ENCODE assay signal across 9 cellular contexts in the genomic region with DNA sequence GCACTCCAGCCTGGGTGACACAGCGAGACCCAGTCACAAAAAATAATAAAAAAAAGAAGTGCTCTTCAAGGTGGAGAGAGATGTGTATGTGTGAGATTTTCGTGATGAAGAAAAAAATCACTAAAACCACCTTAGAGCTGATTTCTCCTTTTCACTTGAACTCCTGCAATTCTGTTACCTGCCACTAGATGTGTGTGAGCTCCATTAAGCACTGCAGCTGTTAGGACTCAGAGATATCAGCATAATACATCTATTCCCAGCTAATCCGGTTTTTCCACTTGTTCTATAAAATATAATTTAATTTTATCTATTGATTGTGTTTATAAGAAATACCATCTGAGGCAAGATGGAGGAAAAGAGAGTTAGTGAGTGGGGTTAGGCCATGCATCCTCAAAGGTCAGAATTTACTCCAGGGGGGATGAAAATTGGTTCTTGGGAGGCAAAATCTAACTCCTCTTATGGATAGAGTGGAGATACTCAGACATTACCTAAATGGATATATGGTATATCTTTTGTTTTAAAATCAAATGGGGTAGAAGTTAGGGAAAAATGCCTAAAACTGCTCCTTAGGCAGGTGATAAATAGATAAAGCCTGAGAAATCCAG.
DNase-seq lines count a peak whose midpoint lies in the region; ATAC-seq, FAIRE-seq and TF ChIP-seq lines count a peak whose summit lies in the region.
"Had no signal": no experiment of that assay in that cellular context is flagged by ENCODE, and none has a peak within 500 bp of the region (broad histone marks: within the 10 kb centered on the region; RNA-seq: fewer than 3 reads in every experiment).

No MANE protein-coding gene starts in this region.

- DNase-seq in heart left ventricle (no peak), Right ventricle myocardium superior (no peak), NCI-H748 (lab: John Stamatoyannopoulos, UW; ENCODE audit: unreplicated experiment) (peak; percentile 30), dermis microvascular lymphatic vessel endothelial cell (ENCODE audit: low read depth in 2 of 2) (peak; percentile 14 to 34), pancreas (peak in 1 of 6 donors; percentile 12)
- no peak for DNase-seq in activated CD4-positive, alpha-beta T cell treated with anti-CD3 and anti-CD28 coated beads, Interleukin-2, amount 10 ng/mL, durations not matched to agents 7 days and 5 days
- no peak for DNase-seq in stimulated activated naive CD4-positive, alpha-beta T cell treated with Interleukin-2 at 50 U/mL for 16 hours (lab: John Stamatoyannopoulos, UW)

- CTCF ChIA-PET in activated CD4-positive, alpha-beta T cell treated with anti-CD3 and anti-CD28 coated beads, Interleukin-2, amount 10 ng/mL, durations not matched to agents 7 days and 5 days (lab: Charles Lee): interaction anchor here (1.1 kb wide), 1 partner anchor 113 kb away, joined by 3 read pairs; no protein-coding TSS in a partner anchor

- no peak overlapping the region for H3K4me3 ChIP-seq in heart left ventricle
- H3K4me3 ChIP-seq in pancreas: no peak overlapping the region

- FAIRE-seq in pancreas (lab: Jason Lieb, UNC): no peak

- H3K9me3 ChIP-seq in heart left ventricle (no peaks in the 10 kb centered on the region), pancreas (no peaks in the 10 kb centered on the region)

- H3K36me3 Mint-ChIP-seq in activated CD4-positive, alpha-beta T cell treated with anti-CD3 and anti-CD28 coated beads, Interleukin-2, amount 10 ng/mL, durations not matched to agents 7 days and 5 days (ENCODE audit: low read depth): no peaks in the 10 kb centered on the region

- H3K27ac Mint-ChIP-seq in activated CD4-positive, alpha-beta T cell treated with anti-CD3 and anti-CD28 coated beads, Interleukin-2, amount 10 ng/mL, durations not matched to agents 7 days and 5 days: no peak overlapping the region
- H3K27ac Mint-ChIP-seq: dendritic cell treated with granulocyte-macrophage colony-stimulating factor and Interleukin-4, amounts not matched to agents 40 ng/mL and 50 ng/mL, for 4 days had no signal

- ATAC-seq in heart left ventricle: no peak
- no peak for ATAC-seq in Right ventricle myocardium superior (ENCODE audit: poor library complexity)
- ATAC-seq in HG02852 (IDR thresholded peaks at IDR 0.05; ENCODE audit: unreplicated experiment): peak; percentile 68
- peak; percentile 68 to 88 (median 84) for ATAC-seq in pancreas

- H3K36me3 ChIP-seq in heart left ventricle: no peaks in the 10 kb centered on the region
- no peaks in the 10 kb centered on the region for H3K36me3 ChIP-seq in pancreas

- no peaks in the 10 kb centered on the region for H3K4me1 Mint-ChIP-seq in activated CD4-positive, alpha-beta T cell treated with anti-CD3 and anti-CD28 coated beads, Interleukin-2, amount 10 ng/mL, durations not matched to agents 7 days and 5 days

- TF ChIP-seq CTCF in heart left ventricle (IDR thresholded peaks at IDR 0.05) (peak; percentile 48 to 76 (median 64)), pancreas (IDR thresholded peaks at IDR 0.05) (peak; percentile 57 to 77 (median 66))

- no peaks in the 10 kb centered on the region for H3K9me3 Mint-ChIP-seq in activated CD4-positive, alpha-beta T cell treated with anti-CD3 and anti-CD28 coated beads, Interleukin-2, amount 10 ng/mL, durations not matched to agents 7 days and 5 days
- H3K9me3 Mint-ChIP-seq: dendritic cell treated with granulocyte-macrophage colony-stimulating factor and Interleukin-4, amounts not matched to agents 40 ng/mL and 50 ng/mL, for 4 days had no signal

- WGBS in heart left ventricle, 4 donors: 26 to 30% (median 27%) methylated on average over 3 of the region's 3 CpGs
- 9 to 20% methylated on average over 3 of the region's 3 CpGs for WGBS in pancreas, 2 donors

- H3K27me3 Mint-ChIP-seq in activated CD4-positive, alpha-beta T cell treated with anti-CD3 and anti-CD28 coated beads, Interleukin-2, amount 10 ng/mL, durations not matched to agents 7 days and 5 days: peaks cover 17% of the 10 kb centered on the region

- intact Hi-C loops in heart left ventricle (cut with DNase I) (loop anchor here in 1 of 10 donors (1.0 kb wide), 1 partner anchor 836 kb away; no protein-coding TSS in a partner anchor), Right ventricle myocardium superior (cut with DNase I) (no loop called here), pancreas (cut with DNase I) (no loop called here)

- POLR2A ChIA-PET in activated CD4-positive, alpha-beta T cell treated with anti-CD3 and anti-CD28 coated beads, Interleukin-2, amount 10 ng/mL, durations not matched to agents 7 days and 5 days (lab: Charles Lee): no interaction called here

- no peak overlapping the region for H3K4me3 Mint-ChIP-seq in activated CD4-positive, alpha-beta T cell treated with anti-CD3 and anti-CD28 coated beads, Interleukin-2, amount 10 ng/mL, durations not matched to agents 7 days and 5 days
- H3K4me3 Mint-ChIP-seq: dendritic cell treated with granulocyte-macrophage colony-stimulating factor and Interleukin-4, amounts not matched to agents 40 ng/mL and 50 ng/mL, for 4 days had no signal

- H3K27me3 ChIP-seq in heart left ventricle (peaks cover 0 to 25% (median 6%) of the 10 kb centered on the region in 9 donors), pancreas (peaks cover 0 to 4% (median 0%) of the 10 kb centered on the region in 4 donors)

- H3K4me1 ChIP-seq in heart left ventricle (peaks cover 0 to 2% (median 0%) of the 10 kb centered on the region in 12 donors), pancreas (no peaks in the 10 kb centered on the region)

- H3K27ac ChIP-seq in heart left ventricle: no peak overlapping the region
- H3K27ac ChIP-seq in pancreas: no peak overlapping the region

- TF ChIP-seq POLR2A in heart left ventricle (IDR thresholded peaks at IDR 0.05): no peak

Comparison
In these comparisons a context has a peak if more than half of its experiments do, and no peak if none do; other contexts are left out.
1. ATAC-seq: peak in HG02852 (single experiment) and pancreas (4 of 4); none in heart left ventricle (0 of 4) and Right ventricle myocardium superior (single experiment).
2. DNase-seq: peak in NCI-H748 (single experiment) and dermis microvascular lymphatic vessel endothelial cell (2 of 2); none in heart left ventricle (0 of 5), Right ventricle myocardium superior (single experiment), activated CD4-positive, alpha-beta T cell treated with anti-CD3 and anti-CD28 coated beads, Interleukin-2, amount 10 ng/mL, durations not matched to agents 7 days and 5 days (single experiment) and stimulated activated naive CD4-positive, alpha-beta T cell treated with Interleukin-2 at 50 U/mL for 16 hours (single experiment).